Comparison of ENCODE assay signal across 1 cellular context in the genomic region with DNA sequence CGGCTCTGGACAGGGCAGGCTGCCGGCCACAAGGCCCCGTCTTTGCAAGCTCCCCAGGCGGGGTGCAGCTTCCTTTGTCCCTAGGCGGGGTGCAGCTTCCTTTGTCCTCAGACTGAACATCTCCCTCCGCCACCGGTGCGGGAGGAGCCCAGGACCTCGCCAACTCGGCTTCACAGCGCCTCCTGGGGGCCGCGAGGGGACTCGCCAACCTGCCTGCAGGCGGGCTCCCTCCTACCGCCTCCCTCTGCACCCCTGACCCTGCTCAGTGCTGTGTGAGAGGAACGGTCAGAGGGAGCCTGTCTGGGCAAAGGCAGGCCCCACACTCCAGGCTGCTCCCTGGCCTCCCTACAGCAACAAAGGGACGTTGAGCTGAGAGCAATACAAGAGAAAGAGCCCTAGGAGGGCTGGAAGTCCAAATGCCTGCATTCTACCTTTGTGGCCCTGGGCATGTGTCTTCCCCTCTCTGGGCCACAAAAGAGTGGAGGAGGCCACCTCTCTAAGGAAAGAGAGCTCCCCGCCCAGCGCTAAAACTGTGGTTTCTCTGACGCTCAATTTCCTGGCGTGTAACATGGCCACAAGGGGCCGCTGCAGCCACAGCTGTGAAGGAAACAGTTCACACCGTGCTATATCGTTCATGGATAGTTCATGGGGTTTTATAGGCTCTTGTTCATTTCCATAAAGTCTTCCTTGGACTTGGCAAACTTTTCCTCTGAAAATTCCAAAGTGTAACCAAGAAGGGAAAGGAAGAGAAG.
TF ChIP-seq lines count a peak whose summit lies in the region.

No MANE protein-coding gene starts in this region.

TF ChIP-seq in GM23338, 12 proteins besides CTCF, POLR2A, EP300 and RAD21:
- TF ChIP-seq CREB1 (CRISPR knock-in tag; IDR thresholded peaks at IDR 0.05; ENCODE audit: low read depth), result peak; percentile 39; the same call in 1 of the 2 replicates
- TF ChIP-seq, protein P1, sequence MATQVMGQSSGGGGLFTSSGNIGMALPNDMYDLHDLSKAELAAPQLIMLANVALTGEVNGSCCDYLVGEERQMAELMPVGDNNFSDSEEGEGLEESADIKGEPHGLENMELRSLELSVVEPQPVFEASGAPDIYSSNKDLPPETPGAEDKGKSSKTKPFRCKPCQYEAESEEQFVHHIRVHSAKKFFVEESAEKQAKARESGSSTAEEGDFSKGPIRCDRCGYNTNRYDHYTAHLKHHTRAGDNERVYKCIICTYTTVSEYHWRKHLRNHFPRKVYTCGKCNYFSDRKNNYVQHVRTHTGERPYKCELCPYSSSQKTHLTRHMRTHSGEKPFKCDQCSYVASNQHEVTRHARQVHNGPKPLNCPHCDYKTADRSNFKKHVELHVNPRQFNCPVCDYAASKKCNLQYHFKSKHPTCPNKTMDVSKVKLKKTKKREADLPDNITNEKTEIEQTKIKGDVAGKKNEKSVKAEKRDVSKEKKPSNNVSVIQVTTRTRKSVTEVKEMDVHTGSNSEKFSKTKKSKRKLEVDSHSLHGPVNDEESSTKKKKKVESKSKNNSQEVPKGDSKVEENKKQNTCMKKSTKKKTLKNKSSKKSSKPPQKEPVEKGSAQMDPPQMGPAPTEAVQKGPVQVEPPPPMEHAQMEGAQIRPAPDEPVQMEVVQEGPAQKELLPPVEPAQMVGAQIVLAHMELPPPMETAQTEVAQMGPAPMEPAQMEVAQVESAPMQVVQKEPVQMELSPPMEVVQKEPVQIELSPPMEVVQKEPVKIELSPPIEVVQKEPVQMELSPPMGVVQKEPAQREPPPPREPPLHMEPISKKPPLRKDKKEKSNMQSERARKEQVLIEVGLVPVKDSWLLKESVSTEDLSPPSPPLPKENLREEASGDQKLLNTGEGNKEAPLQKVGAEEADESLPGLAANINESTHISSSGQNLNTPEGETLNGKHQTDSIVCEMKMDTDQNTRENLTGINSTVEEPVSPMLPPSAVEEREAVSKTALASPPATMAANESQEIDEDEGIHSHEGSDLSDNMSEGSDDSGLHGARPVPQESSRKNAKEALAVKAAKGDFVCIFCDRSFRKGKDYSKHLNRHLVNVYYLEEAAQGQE (IDR thresholded peaks at IDR 0.05; ENCODE audit: unreplicated experiment), result no peak
